Comparison of ENCODE assay signal across 8 cellular contexts in genomic region chr2:208254118-208254870, GRCh38. TPM values are rescaled to one million over a fixed set of nuclear protein-coding genes. Genes with fewer than 3 reads are reported as not detected.
DNase-seq lines count a peak whose midpoint lies in the region; ATAC-seq, FAIRE-seq and TF ChIP-seq lines count a peak whose summit lies in the region.

No MANE protein-coding gene starts in this region.

- TF ChIP-seq POLR2A in endothelial cell of umbilical vein (IDR thresholded peaks at IDR 0.05; ENCODE audit: low read depth, low read length) = no peak

- H3K4me3 ChIP-seq in CD8-positive, alpha-beta memory T cell (ENCODE audit: low read length) = peak overlapping the region; percentile 88
- H3K4me3 ChIP-seq in endothelial cell of umbilical vein (replicated peaks in 1 of 3; ENCODE audit: insufficient read depth in 1 of 3, low read depth in 1 of 3, low read length in 3 of 3) (peak overlapping the region; percentile 74 to 99 (median 99)), mucosa of descending colon (peak overlapping the region; percentile 44)

- peak overlapping the region; percentile 91 for H3K4me2 ChIP-seq in endothelial cell of umbilical vein (ENCODE audit: insufficient read depth, low read length)

- dilution Hi-C loops in endothelial cell of umbilical vein (cut with MboI; ENCODE audit: extremely low pct_ligation_motif_present, low sequenced_read_pairs) = no loop called here

- H3K27ac Mint-ChIP-seq in CD8-positive, alpha-beta memory T cell = peak overlapping the region; percentile 57 to 96 (median 94)

- intact Hi-C loops in endothelial cell of umbilical vein (cut with micrococcal nuclease) = loop anchor here (1.0 to 10.0 kb wide), 3 partner anchors 79 to 1917 kb away; partner anchors contain the start of genes FZD5 and KANSL1L
- intact Hi-C loops in mucosa of descending colon (cut with DNase I, micrococcal nuclease) = loop anchor here in 1 of 2 donors (10.0 kb wide), 1 partner anchor 79 kb away; no protein-coding TSS in a partner anchor

- BruUV-seq in endothelial cell of umbilical vein (replicated peaks; lab: Mats Ljungman, UMichigan) = no TSS peak

- CTCF ChIA-PET in CD8-positive, alpha-beta memory T cell (lab: Charles Lee) = interaction anchor here (1.1 to 6.6 kb wide), 6 partner anchors 12 to 79 kb away, joined by 3 to 89 read pairs (median 6); partner anchors contain the start of gene PIKFYVE
- CTCF ChIA-PET in endothelial cell of umbilical vein (lab: Charles Lee) = interaction anchor here (0.7 to 6.6 kb wide), 20 partner anchors 12 to 696 kb away, joined by 3 to 90 read pairs (median 5); partner anchors contain the start of gene PIKFYVE

- H3K36me3 ChIP-seq in CD8-positive, alpha-beta memory T cell (ENCODE audit: insufficient read depth, low read length) = peaks cover 7% of the 10 kb centered on the region
- H3K36me3 ChIP-seq in endothelial cell of umbilical vein (ENCODE audit: control insufficient read depth in 2 of 2, extremely low read depth in 1 of 2, insufficient read depth in 2 of 2, low read length in 2 of 2) (peaks cover 2 to 16% of the 10 kb centered on the region in 2 experiments), mucosa of descending colon (ENCODE audit: low read depth) (no peaks in the 10 kb centered on the region)

- H3K27me3 ChIP-seq in CD8-positive, alpha-beta memory T cell (ENCODE audit: insufficient read depth, low read length, poor library complexity, severe bottlenecking) = no peaks in the 10 kb centered on the region
- no peaks in the 10 kb centered on the region for H3K27me3 ChIP-seq in endothelial cell of umbilical vein (ENCODE audit: control insufficient read depth in 2 of 2, insufficient read depth in 2 of 2, low read length in 2 of 2)

- peaks cover 6% of the 10 kb centered on the region for H3K79me2 ChIP-seq in endothelial cell of umbilical vein (ENCODE audit: control insufficient read depth, insufficient read depth, low read length)

- H3K9me3 ChIP-seq in CD8-positive, alpha-beta memory T cell (ENCODE audit: low read length) = no peaks in the 10 kb centered on the region
- no peaks in the 10 kb centered on the region for H3K9me3 ChIP-seq in endothelial cell of umbilical vein (replicated peaks; ENCODE audit: control insufficient read depth, insufficient read depth, low read length)
- no peaks in the 10 kb centered on the region for H3K9me3 ChIP-seq in mucosa of descending colon

- peaks cover 12% of the 10 kb centered on the region for H3K4me1 ChIP-seq in CD8-positive, alpha-beta memory T cell (ENCODE audit: insufficient read depth, low read length)
- H3K4me1 ChIP-seq in endothelial cell of umbilical vein (ENCODE audit: control insufficient read depth, extremely low read depth, insufficient read depth, low read length) (peaks cover 28% of the 10 kb centered on the region), mucosa of descending colon (ENCODE audit: low read depth) (peaks cover 19% of the 10 kb centered on the region)

- ATAC-seq in GM19397 (IDR thresholded peaks at IDR 0.05; ENCODE audit: unreplicated experiment) = peak; percentile 71
- ATAC-seq in HG03558 (IDR thresholded peaks at IDR 0.05; ENCODE audit: extremely low read depth, unreplicated experiment) = peak; percentile 46
- ATAC-seq in mucosa of descending colon = peak; percentile 76

- DNase-seq in CD8-positive, alpha-beta memory T cell = peak; percentile 77 to 89 (median 81)
- peak; percentile 62 for DNase-seq in NK-92 treated with Interleukin-12 subunit alpha and Interleukin-12 subunit beta, amount 100 ng/mL, for 24 hours (lab: John Stamatoyannopoulos, UW)
- peak; percentile 82 for DNase-seq in activated CD8-positive, alpha-beta memory T cell treated with anti-CD3 and anti-CD28 coated beads, Interleukin-2, amount 50 U/mL, for 4 hours
- DNase-seq in endothelial cell of umbilical vein (ENCODE audit: low read depth, low spot score) = peak; percentile 85
- peak; percentile 88 to 91 (median 90) for DNase-seq in mucosa of descending colon
- DNase-seq in stimulated activated CD8-positive, alpha-beta memory T cell treated with anti-CD3 and anti-CD28 coated beads, Interleukin-2, amount 100 ng/mL, for 48 hours (ENCODE audit: low read depth in 2 of 2) = peak; percentile 66 to 71

- POLR2A ChIA-PET in CD8-positive, alpha-beta memory T cell (lab: Charles Lee) = interaction anchor here (0.6 to 2.9 kb wide), 3 partner anchors 12 to 725 kb away, joined by 3 to 26 read pairs (median 6); partner anchors contain the start of genes CREB1 and PIKFYVE
- POLR2A ChIA-PET in endothelial cell of umbilical vein (lab: Charles Lee) = interaction anchor here (0.5 to 1.8 kb wide), 3 partner anchors 12 to 95 kb away, joined by 3 to 8 read pairs (median 4); partner anchors contain the start of gene PIKFYVE

- no peaks in the 10 kb centered on the region for H3K9me1 ChIP-seq in endothelial cell of umbilical vein (replicated peaks; ENCODE audit: control insufficient read depth, extremely low read depth, insufficient read depth, low read length)

- H4K20me1 ChIP-seq in endothelial cell of umbilical vein (replicated peaks; ENCODE audit: control insufficient read depth, extremely low read depth, insufficient read depth, low read length) = no peaks in the 10 kb centered on the region

- FAIRE-seq in endothelial cell of umbilical vein (lab: Jason Lieb, UNC) = peak; percentile 69

- peak; percentile 78 to 94 for TF ChIP-seq CTCF in endothelial cell of umbilical vein (IDR thresholded peaks at IDR 0.05; ENCODE audit: extremely low read depth in 1 of 2, insufficient read depth in 1 of 2, low read depth in 1 of 2, low read length in 2 of 2)
- peak; percentile 52 for TF ChIP-seq CTCF in mucosa of descending colon (IDR thresholded peaks at IDR 0.05)

- H3K9ac ChIP-seq in endothelial cell of umbilical vein (replicated peaks; ENCODE audit: extremely low read depth, insufficient read depth, low read length) = peak overlapping the region; percentile 66

- peaks cover 19 to 35% (median 25%) of the 10 kb centered on the region in 3 donors for H3K4me1 Mint-ChIP-seq in CD8-positive, alpha-beta memory T cell

- H3K27ac ChIP-seq in CD8-positive, alpha-beta memory T cell (ENCODE audit: low read depth, low read length) = peak overlapping the region; percentile 64
- H3K27ac ChIP-seq in endothelial cell of umbilical vein (ENCODE audit: insufficient read depth, low read depth, low read length) = peak overlapping the region; percentile 19

- peak overlapping the region; percentile 98 for H2AFZ ChIP-seq in endothelial cell of umbilical vein (ENCODE audit: low read depth, low read length)

- no peaks in the 10 kb centered on the region for H3K27me3 Mint-ChIP-seq in CD8-positive, alpha-beta memory T cell

- peaks cover 0 to 46% (median 12%) of the 10 kb centered on the region in 3 donors for H3K36me3 Mint-ChIP-seq in CD8-positive, alpha-beta memory T cell

- no peaks in the 10 kb centered on the region for H3K9me3 Mint-ChIP-seq in CD8-positive, alpha-beta memory T cell

- peak overlapping the region; percentile 97 to 100 (median 99) for H3K4me3 Mint-ChIP-seq in CD8-positive, alpha-beta memory T cell

TF ChIP-seq in endothelial cell of umbilical vein, 7 proteins besides CTCF, POLR2A, EP300 and RAD21:
- TF ChIP-seq JUN (IDR thresholded peaks at IDR 0.05; ENCODE audit: borderline replicate concordance, insufficient read depth, insufficient read length, low read depth) = no peak
- TF ChIP-seq POLR2AphosphoS5 (IDR thresholded peaks at IDR 0.05; ENCODE audit: insufficient read depth, low read depth, low read length) = no peak
- TF ChIP-seq MYC (IDR thresholded peaks at IDR 0.05; ENCODE audit: low read depth, low read length) = no peak
- no peak for TF ChIP-seq GATA2 (IDR thresholded peaks at IDR 0.05; ENCODE audit: insufficient read depth, insufficient read length, low read depth, low read length)
- TF ChIP-seq MAX (IDR thresholded peaks at IDR 0.05; ENCODE audit: insufficient read depth, insufficient read length) = no peak
- TF ChIP-seq EZH2 (IDR thresholded peaks at IDR 0.05; ENCODE audit: borderline replicate concordance, low read depth, low read length, severe bottlenecking) = no peak
- no peak for TF ChIP-seq FOS (IDR thresholded peaks at IDR 0.05; ENCODE audit: borderline replicate concordance, insufficient read depth, low read length)

RNA-seq across cellular contexts. Expression of gene IDH1, which starts 0.6 kb away (rescaled TPM):
- total RNA-seq in CD8-positive, alpha-beta memory T cell = 10 to 100 TPM; 18.9 to 21.5 TPM
- 5.8 TPM for polyA plus RNA-seq in CD8-positive, alpha-beta memory T cell
- total RNA-seq in endothelial cell of umbilical vein (107 and 124 TPM in 2 replicates), mucosa of descending colon (100 to 1,000 TPM; 105 to 233 (median 227) TPM)
- polyA plus RNA-seq in endothelial cell of umbilical vein = 47.1 and 63.1 TPM in 2 replicates
- polyA plus RNA-seq in endothelial cell of umbilical vein (2011; cell fraction: cytosol; rRNA removed) = 68.2 and 73.1 TPM in 2 replicates
- 62.7 and 74.5 TPM in 2 replicates for polyA plus RNA-seq in endothelial cell of umbilical vein (2011; cell fraction: nucleus; rRNA removed)
- 71.6 and 113 TPM in 2 replicates for polyA plus RNA-seq in endothelial cell of umbilical vein (2012)
- 68.8 and 83.5 TPM in 2 replicates for polyA minus RNA-seq in endothelial cell of umbilical vein
- 53.1 TPM for polyA minus RNA-seq in endothelial cell of umbilical vein (2011; cell fraction: cytosol; rRNA and poly(A)+ RNA removed)
- polyA minus RNA-seq in endothelial cell of umbilical vein (2011; cell fraction: nucleus; rRNA and poly(A)+ RNA removed) = 32.4 and 43.9 TPM in 2 replicates

RNA-seq across cellular contexts. Expression of gene PIKFYVE, which starts 11.8 kb away (rescaled TPM):
- 10 to 100 TPM; 14.1 to 14.8 TPM for total RNA-seq in CD8-positive, alpha-beta memory T cell
- polyA plus RNA-seq in CD8-positive, alpha-beta memory T cell = 7.0 TPM
- total RNA-seq in endothelial cell of umbilical vein (28.2 and 28.5 TPM in 2 replicates), mucosa of descending colon (10 to 100 TPM; 20.5 to 29.6 (median 25.2) TPM)
- polyA plus RNA-seq in endothelial cell of umbilical vein = 7.2 and 9.0 TPM in 2 replicates
- 7.1 and 8.4 TPM in 2 replicates for polyA plus RNA-seq in endothelial cell of umbilical vein (2011; cell fraction: cytosol; rRNA removed)
- polyA plus RNA-seq in endothelial cell of umbilical vein (2011; cell fraction: nucleus; rRNA removed) = 34.7 and 40.2 TPM in 2 replicates
- 12.9 and 16.8 TPM in 2 replicates for polyA plus RNA-seq in endothelial cell of umbilical vein (2012)
- polyA minus RNA-seq in endothelial cell of umbilical vein = 45.5 and 51.5 TPM in 2 replicates
- 10.7 TPM for polyA minus RNA-seq in endothelial cell of umbilical vein (2011; cell fraction: cytosol; rRNA and poly(A)+ RNA removed)
- 83.9 and 109 TPM in 2 replicates for polyA minus RNA-seq in endothelial cell of umbilical vein (2011; cell fraction: nucleus; rRNA and poly(A)+ RNA removed)

Comparison
In these comparisons a context has a peak if more than half of its experiments do, and no peak if none do; other contexts are left out.
1. Peak in every context shown above with its lines: DNase-seq, ATAC-seq, H3K4me3 ChIP-seq and H3K27ac ChIP-seq.
2. H3K4me3 ChIP-seq: peak in every context shown above with its lines; median percentile 99 in endothelial cell of umbilical vein; 88 in CD8-positive, alpha-beta memory T cell; 44 in mucosa of descending colon.